In genomic region chr22:48478529-48479265, GRCh38 we compare ENCODE assay signal across 25 cellular contexts.
"Had no signal": no experiment of that assay in that cellular context is flagged by ENCODE, and none has a peak within 500 bp of the region (broad histone marks: within the 10 kb centered on the region; RNA-seq: fewer than 3 reads in every experiment).

No MANE protein-coding gene starts in this region.

- H3K27ac Mint-ChIP-seq: activated CD4-positive, alpha-beta memory T cell treated with anti-CD3 and anti-CD28 coated beads, Interleukin-2, amount 10 ng/mL, durations not matched to agents 7 days and 5 days; activated naive CD4-positive, alpha-beta T cell treated with anti-CD3 and anti-CD28 coated beads for 36 hours; activated naive CD8-positive, alpha-beta T cell treated with anti-CD3 and anti-CD28 coated beads for 36 hours; activated T-cell treated with anti-CD3 and anti-CD28 coated beads, Interleukin-2, amount 50 U/mL, for 72 hours; naive thymus-derived CD4-positive, alpha-beta T cell; stimulated activated effector memory CD8-positive, alpha-beta T cell treated with anti-CD3 and anti-CD28 coated beads, Interleukin-12 subunit alpha, Interleukin-12 subunit beta, amount 100 ng/mL, for 72 hours; stimulated activated naive CD8-positive, alpha-beta T cell treated with anti-CD3 and anti-CD28 coated beads, Interleukin-15, Interleukin-2, amounts not matched to agents 100 ng/mL and 50 ng/mL, for 24 hours had no signal

- H3K36me3 Mint-ChIP-seq: activated naive CD8-positive, alpha-beta T cell treated with anti-CD3 and anti-CD28 coated beads for 36 hours; naive thymus-derived CD4-positive, alpha-beta T cell; stimulated activated effector memory CD8-positive, alpha-beta T cell treated with anti-CD3 and anti-CD28 coated beads, Interleukin-12 subunit alpha, Interleukin-12 subunit beta, amount 100 ng/mL, for 72 hours had no signal

- H3K4me1 Mint-ChIP-seq: activated CD4-positive, alpha-beta memory T cell treated with anti-CD3 and anti-CD28 coated beads, Interleukin-2, amount 10 ng/mL, durations not matched to agents 7 days and 5 days; activated naive CD8-positive, alpha-beta T cell treated with anti-CD3 and anti-CD28 coated beads for 36 hours; naive thymus-derived CD4-positive, alpha-beta T cell; stimulated activated effector memory CD8-positive, alpha-beta T cell treated with anti-CD3 and anti-CD28 coated beads, Interleukin-12 subunit alpha, Interleukin-12 subunit beta, amount 100 ng/mL, for 72 hours had no signal

- H3K4me3 Mint-ChIP-seq: activated CD4-positive, alpha-beta memory T cell treated with anti-CD3 and anti-CD28 coated beads, Interleukin-2, amount 10 ng/mL, durations not matched to agents 7 days and 5 days; activated naive CD4-positive, alpha-beta T cell treated with anti-CD3 and anti-CD28 coated beads for 36 hours; activated naive CD8-positive, alpha-beta T cell treated with anti-CD3 and anti-CD28 coated beads for 36 hours; activated T-cell treated with anti-CD3 and anti-CD28 coated beads, Interleukin-2, amount 50 U/mL, for 72 hours; naive thymus-derived CD4-positive, alpha-beta T cell; stimulated activated effector memory CD8-positive, alpha-beta T cell treated with anti-CD3 and anti-CD28 coated beads, Interleukin-12 subunit alpha, Interleukin-12 subunit beta, amount 100 ng/mL, for 72 hours; stimulated activated naive CD8-positive, alpha-beta T cell treated with anti-CD3 and anti-CD28 coated beads, Interleukin-15, Interleukin-2, amounts not matched to agents 100 ng/mL and 50 ng/mL, for 24 hours had no signal

- ATAC-seq: activated CD4-positive, CD25-positive, alpha-beta regulatory T cell treated with anti-CD3 and anti-CD28 coated beads, Interleukin-2, amount 50 U/mL, for 24 hours; activated T-cell treated with anti-CD3 and anti-CD28 coated beads, Interleukin-2, amount 50 U/mL, for 72 hours; body of pancreas; left ventricle myocardium superior; naive thymus-derived CD4-positive, alpha-beta T cell; stimulated activated effector memory CD8-positive, alpha-beta T cell treated with anti-CD3 and anti-CD28 coated beads, Interleukin-12 subunit alpha, Interleukin-12 subunit beta, amount 100 ng/mL, for 72 hours; upper lobe of right lung had no signal

- H3K27me3 Mint-ChIP-seq: activated CD4-positive, alpha-beta memory T cell treated with anti-CD3 and anti-CD28 coated beads, Interleukin-2, amount 10 ng/mL, durations not matched to agents 7 days and 5 days had no signal

- H3K9me3 Mint-ChIP-seq: activated CD4-positive, alpha-beta memory T cell treated with anti-CD3 and anti-CD28 coated beads, Interleukin-2, amount 10 ng/mL, durations not matched to agents 7 days and 5 days; activated naive CD4-positive, alpha-beta T cell treated with anti-CD3 and anti-CD28 coated beads for 36 hours; activated naive CD8-positive, alpha-beta T cell treated with anti-CD3 and anti-CD28 coated beads for 36 hours; activated T-cell treated with anti-CD3 and anti-CD28 coated beads, Interleukin-2, amount 50 U/mL, for 72 hours; naive thymus-derived CD4-positive, alpha-beta T cell; stimulated activated effector memory CD8-positive, alpha-beta T cell treated with anti-CD3 and anti-CD28 coated beads, Interleukin-12 subunit alpha, Interleukin-12 subunit beta, amount 100 ng/mL, for 72 hours; stimulated activated naive CD8-positive, alpha-beta T cell treated with anti-CD3 and anti-CD28 coated beads, Interleukin-15, Interleukin-2, amounts not matched to agents 100 ng/mL and 50 ng/mL, for 24 hours had no signal

- H3K27ac ChIP-seq: adrenal gland, body of pancreas, cardiac muscle cell, SK-N-MC, skin epidermis, thyroid gland, upper lobe of right lung, WERI-Rb-1 had no signal

- DNase-seq: activated CD4-positive, alpha-beta memory T cell treated with anti-CD3 and anti-CD28 coated beads, Interleukin-2, amount 10 ng/mL, durations not matched to agents 7 days and 5 days; activated CD4-positive, alpha-beta T cell treated with anti-CD3 and anti-CD28 coated beads for 48 hours; activated naive CD4-positive, alpha-beta T cell treated with anti-CD3 and anti-CD28 coated beads for 36 hours; activated naive CD8-positive, alpha-beta T cell treated with anti-CD3 and anti-CD28 coated beads for 36 hours; activated T-cell treated with anti-CD3 and anti-CD28 coated beads, Interleukin-2, amount 50 U/mL, for 72 hours; adrenal gland; body of pancreas; effector CD8-positive, alpha-beta T cell; left ventricle myocardium superior; mammary epithelial cell; midbrain; naive thymus-derived CD4-positive, alpha-beta T cell; stimulated activated CD4-positive, alpha-beta T cell treated with anti-CD3 and anti-CD28 coated beads, Interleukin-4, amount 100 ng/mL, for 24 hours; T-helper 9 cell; thyroid gland; upper lobe of right lung; WERI-Rb-1 had no signal

- H3K9me3 ChIP-seq: adrenal gland, body of pancreas, right lobe of liver, thyroid gland, upper lobe of right lung had no signal

- H3K4me1 ChIP-seq: right lobe of liver, thyroid gland, upper lobe of right lung had no signal

- FAIRE-seq: frontal cortex had no signal

- H3K27me3 ChIP-seq: adrenal gland, body of pancreas, cardiac muscle cell, right lobe of liver, thyroid gland had no signal

- H3K36me3 ChIP-seq: adrenal gland, cardiac muscle cell, right lobe of liver, thyroid gland, upper lobe of right lung, WERI-Rb-1 had no signal

- H3K4me3 ChIP-seq: adrenal gland, body of pancreas, cardiac muscle cell, right lobe of liver, SK-N-MC, skin epidermis, thyroid gland, upper lobe of right lung had no signal
